18 cellular contexts compared by ENCODE assay signal in the genomic region with DNA sequence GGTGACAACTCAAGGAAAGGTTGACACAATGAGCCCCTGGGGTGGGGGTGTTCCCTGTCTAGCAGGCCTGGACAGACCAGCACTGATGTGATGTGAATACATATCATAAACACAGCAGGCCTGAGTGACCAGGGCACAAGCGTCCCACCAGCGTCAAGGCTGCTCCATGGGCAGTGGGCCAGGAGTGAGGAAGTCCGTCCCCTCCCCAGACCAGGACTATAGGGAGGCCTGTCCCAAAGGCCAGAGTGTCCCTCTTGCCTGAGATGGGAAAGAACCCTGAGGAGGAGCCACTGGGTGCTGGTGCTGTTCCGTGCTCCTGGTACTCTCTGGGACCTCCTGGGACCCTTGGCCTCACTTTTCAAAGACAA. TPM values are rescaled to one million over a fixed set of nuclear protein-coding genes. Genes with fewer than 3 reads are reported as not detected.
DNase-seq lines count a peak whose midpoint lies in the region; ATAC-seq and TF ChIP-seq lines count a peak whose summit lies in the region.
"Had no signal": no experiment of that assay in that cellular context is flagged by ENCODE, and none has a peak within 500 bp of the region (broad histone marks: within the 10 kb centered on the region; RNA-seq: fewer than 3 reads in every experiment).

No MANE protein-coding gene starts in this region.

- H3K9me3 ChIP-seq in SJCRH30 (replicated peaks) = no peaks in the 10 kb centered on the region
- H3K9me3 ChIP-seq: HAP-1 had no signal

- peaks cover 13% of the 10 kb centered on the region for H3K27me3 Mint-ChIP-seq in GM23338 (ENCODE audit: insufficient read depth, low read depth, poor library complexity)
- H3K27me3 Mint-ChIP-seq in glutamatergic neuron (ENCODE audit: unreplicated experiment) = peaks cover 13% of the 10 kb centered on the region
- H3K27me3 Mint-ChIP-seq: CD4-positive, CD25-positive, alpha-beta regulatory T cell had no signal

- no peaks in the 10 kb centered on the region for H4K20me1 ChIP-seq in GM23338 (replicated peaks; ENCODE audit: insufficient read depth)

- peak overlapping the region; percentile 38; the same call in 1 of the 2 replicates for H3K27ac Mint-ChIP-seq in GM23338
- H3K27ac Mint-ChIP-seq in glutamatergic neuron (ENCODE audit: unreplicated experiment) = peak overlapping the region; percentile 98
- H3K27ac Mint-ChIP-seq: CD4-positive, CD25-positive, alpha-beta regulatory T cell had no signal

- H3K36me3 ChIP-seq in GM23338 (ENCODE audit: insufficient read depth) (peaks cover 3% of the 10 kb centered on the region; the same call in 1 of the 2 replicates), SJCRH30 (peaks cover 3% of the 10 kb centered on the region)

- peaks cover 11% of the 10 kb centered on the region; the same call in 2 of the 3 replicates for H3K4me1 Mint-ChIP-seq in GM23338
- H3K4me1 Mint-ChIP-seq in glutamatergic neuron (ENCODE audit: low read depth, unreplicated experiment) = peaks cover 42% of the 10 kb centered on the region
- H3K4me1 Mint-ChIP-seq: CD4-positive, CD25-positive, alpha-beta regulatory T cell had no signal

- no peaks in the 10 kb centered on the region; the same call in 2 of the 3 replicates for H3K9me3 Mint-ChIP-seq in GM23338
- H3K9me3 Mint-ChIP-seq in glutamatergic neuron (ENCODE audit: unreplicated experiment) = peaks cover 21% of the 10 kb centered on the region
- H3K9me3 Mint-ChIP-seq: CD4-positive, CD25-positive, alpha-beta regulatory T cell had no signal

- no peak overlapping the region for H3K4me2 ChIP-seq in GM23338
- H3K4me2 ChIP-seq: KMS-11 had no signal

- no peak overlapping the region for H3K4me3 Mint-ChIP-seq in GM23338
- H3K4me3 Mint-ChIP-seq in glutamatergic neuron (ENCODE audit: unreplicated experiment) = no peak overlapping the region
- H3K4me3 Mint-ChIP-seq: CD4-positive, CD25-positive, alpha-beta regulatory T cell had no signal

- no peak for ATAC-seq in GM23338
- ATAC-seq in GM18858 (IDR thresholded peaks at IDR 0.05; ENCODE audit: unreplicated experiment) = no peak

- H3K27ac ChIP-seq in GM23338 (ENCODE audit: low read depth) = no peak overlapping the region
- peak overlapping the region; percentile 57 for H3K27ac ChIP-seq in angular gyrus (ENCODE audit: low read depth, low read length)
- peak overlapping the region; percentile 85 for H3K27ac ChIP-seq in substantia nigra (ENCODE audit: low read depth, low read length, poor library complexity, severe bottlenecking)
- H3K27ac ChIP-seq in SJCRH30 = no peak overlapping the region
- H3K27ac ChIP-seq: KMS-11 had no signal

- no peaks in the 10 kb centered on the region for H3K9me2 ChIP-seq in GM23338 (ENCODE audit: insufficient read depth)

- DNase-seq in GM23338 (ENCODE audit: low spot score) = no peak
- no peak for DNase-seq in glutamatergic neuron
- DNase-seq in substantia nigra (lab: John Stamatoyannopoulos, UW) = peak in 2 of 49 donors; percentile 31 to 41
- no peak for DNase-seq in SJCRH30
- DNase-seq in HPDE6-E6E7 (ENCODE audit: extremely low spot score) = no peak
- DNase-seq: ACHN; AML-193; CD4-positive, CD25-positive, alpha-beta regulatory T cell; DMS53; NCI-H1048; NCI-H2081 treated with DMSO at 0.1 percent for 48 hours; NCI-H510A; NCI-H774; RPMI8226 had no signal

- no peaks in the 10 kb centered on the region for H3F3A ChIP-seq in GM23338 (replicated peaks; ENCODE audit: low read depth)

- TF ChIP-seq CTCF in GM23338 (conservative IDR thresholded peaks at IDR 0.05; ENCODE audit: low read depth in 2 of 2) (no peak), glutamatergic neuron (IDR thresholded peaks at IDR 0.05; ENCODE audit: partially characterized antibody, unreplicated experiment) (no peak)

- H3K27me3 ChIP-seq in GM23338 (ENCODE audit: insufficient read depth) (no peaks in the 10 kb centered on the region), SJCRH30 (no peaks in the 10 kb centered on the region)

- H3K4me1 ChIP-seq in GM23338 (ENCODE audit: insufficient read depth) (no peaks in the 10 kb centered on the region), SJCRH30 (no peaks in the 10 kb centered on the region)
- H3K4me1 ChIP-seq: HAP-1 had no signal

- H3K36me3 Mint-ChIP-seq in GM23338 (ENCODE audit: low read depth) (peaks cover 43% of the 10 kb centered on the region), glutamatergic neuron (ENCODE audit: unreplicated experiment) (no peaks in the 10 kb centered on the region)

- no peak overlapping the region for H2AFZ ChIP-seq in GM23338

- H3K4me3 ChIP-seq in GM23338 = no peak overlapping the region
- no peak overlapping the region for H3K4me3 ChIP-seq in SJCRH30
- H3K4me3 ChIP-seq: HAP-1 had no signal

- peaks cover 7% of the 10 kb centered on the region for H3K79me2 ChIP-seq in GM23338 (replicated peaks; ENCODE audit: insufficient read depth)

TF ChIP-seq in GM23338, 12 proteins besides CTCF, POLR2A, EP300 and RAD21 (continues in another document):
- TF ChIP-seq, protein P1, sequence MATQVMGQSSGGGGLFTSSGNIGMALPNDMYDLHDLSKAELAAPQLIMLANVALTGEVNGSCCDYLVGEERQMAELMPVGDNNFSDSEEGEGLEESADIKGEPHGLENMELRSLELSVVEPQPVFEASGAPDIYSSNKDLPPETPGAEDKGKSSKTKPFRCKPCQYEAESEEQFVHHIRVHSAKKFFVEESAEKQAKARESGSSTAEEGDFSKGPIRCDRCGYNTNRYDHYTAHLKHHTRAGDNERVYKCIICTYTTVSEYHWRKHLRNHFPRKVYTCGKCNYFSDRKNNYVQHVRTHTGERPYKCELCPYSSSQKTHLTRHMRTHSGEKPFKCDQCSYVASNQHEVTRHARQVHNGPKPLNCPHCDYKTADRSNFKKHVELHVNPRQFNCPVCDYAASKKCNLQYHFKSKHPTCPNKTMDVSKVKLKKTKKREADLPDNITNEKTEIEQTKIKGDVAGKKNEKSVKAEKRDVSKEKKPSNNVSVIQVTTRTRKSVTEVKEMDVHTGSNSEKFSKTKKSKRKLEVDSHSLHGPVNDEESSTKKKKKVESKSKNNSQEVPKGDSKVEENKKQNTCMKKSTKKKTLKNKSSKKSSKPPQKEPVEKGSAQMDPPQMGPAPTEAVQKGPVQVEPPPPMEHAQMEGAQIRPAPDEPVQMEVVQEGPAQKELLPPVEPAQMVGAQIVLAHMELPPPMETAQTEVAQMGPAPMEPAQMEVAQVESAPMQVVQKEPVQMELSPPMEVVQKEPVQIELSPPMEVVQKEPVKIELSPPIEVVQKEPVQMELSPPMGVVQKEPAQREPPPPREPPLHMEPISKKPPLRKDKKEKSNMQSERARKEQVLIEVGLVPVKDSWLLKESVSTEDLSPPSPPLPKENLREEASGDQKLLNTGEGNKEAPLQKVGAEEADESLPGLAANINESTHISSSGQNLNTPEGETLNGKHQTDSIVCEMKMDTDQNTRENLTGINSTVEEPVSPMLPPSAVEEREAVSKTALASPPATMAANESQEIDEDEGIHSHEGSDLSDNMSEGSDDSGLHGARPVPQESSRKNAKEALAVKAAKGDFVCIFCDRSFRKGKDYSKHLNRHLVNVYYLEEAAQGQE (IDR thresholded peaks at IDR 0.05; ENCODE audit: unreplicated experiment) = no peak
- no peak for TF ChIP-seq NANOG (IDR thresholded peaks at IDR 0.05; ENCODE audit: borderline replicate concordance)
- TF ChIP-seq EZH2phosphoT487 (IDR thresholded peaks at IDR 0.05; ENCODE audit: unreplicated experiment) = no peak
- TF ChIP-seq JUNB (IDR thresholded peaks at IDR 0.05; ENCODE audit: unreplicated experiment) = no peak

RNA-seq across cellular contexts. Expression of gene RRBP1, which starts 44.6 kb away (rescaled TPM):
- 105 and 109 TPM in 2 replicates for total RNA-seq in GM23338 (2014; rRNA removed; shearing (Covaris generic))
- 113 and 125 TPM in 2 replicates for polyA plus RNA-seq in GM23338 (2016; fragmentation: Nextera tagmentation; extraction: Ambion mirVana)
- 63.3 TPM for total RNA-seq in glutamatergic neuron (ENCODE audit: unreplicated experiment)
- 42.8 and 43.7 TPM in 2 replicates for total RNA-seq in SJCRH30 (2014; rRNA removed; shearing (Covaris generic))

Comparison
In these comparisons a context has a peak if more than half of its experiments do, and no peak if none do; other contexts are left out.
1. H3K27ac ChIP-seq: peak in angular gyrus (single experiment) and substantia nigra (single experiment); none in GM23338 (single experiment) and SJCRH30 (single experiment).